In the genomic region with DNA sequence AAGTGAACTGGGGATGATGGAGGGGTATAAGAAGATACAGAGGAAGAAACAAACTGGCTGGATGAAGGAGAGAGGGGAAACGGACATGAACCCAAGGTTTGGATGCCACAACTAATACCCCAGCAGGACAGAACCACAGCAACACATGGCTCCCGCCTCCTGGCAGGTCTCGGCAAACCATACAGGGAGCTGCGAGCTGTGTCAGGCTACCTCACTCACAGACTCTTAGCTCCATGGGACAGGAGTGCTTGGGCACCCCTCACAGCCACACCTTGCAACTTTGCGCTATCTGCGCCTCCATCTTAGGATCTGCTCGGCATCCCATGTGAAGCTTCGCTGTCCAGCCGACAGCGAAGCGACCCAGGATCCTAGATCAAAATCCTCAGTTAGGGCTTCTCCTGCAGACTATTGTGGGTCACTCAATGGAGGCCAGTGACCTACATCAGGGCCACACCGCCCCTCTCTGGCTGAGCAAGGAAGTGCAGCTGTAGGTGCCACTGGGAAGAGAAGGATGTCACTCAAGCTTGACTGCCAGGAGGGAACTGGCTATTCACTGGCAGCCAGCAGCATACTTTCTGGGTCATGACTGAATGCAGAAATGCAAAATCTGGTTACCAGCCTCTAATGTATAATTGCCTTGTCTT, we compare ENCODE assay signal across 8 cellular contexts.
DNase-seq lines count a peak whose midpoint lies in the region; ATAC-seq and TF ChIP-seq lines count a peak whose summit lies in the region.

No MANE protein-coding gene starts in this region.

- WGBS in right lobe of liver (ENCODE audit: insufficient coverage, low coverage, low lambda C conversion rate, missing lambda C conversion rate), result 32% methylated on average over 8 of the region's 12 CpGs

- H3K4me1 ChIP-seq in SJCRH30 (no peaks in the 10 kb centered on the region), right lobe of liver (no peaks in the 10 kb centered on the region)

- TF ChIP-seq POLR2A in right lobe of liver (IDR thresholded peaks at IDR 0.05), result no peak

- TF ChIP-seq CTCF in LNCAP (IDR thresholded peaks at IDR 0.05), result peak; percentile 97
- peak; percentile 35 to 76 (median 56) for TF ChIP-seq CTCF in right lobe of liver (IDR thresholded peaks at IDR 0.05)

- ATAC-seq in right lobe of liver, result peak; percentile 75 to 92 (median 78)

- peak; percentile 37 for DNase-seq in activated gamma-delta T cell treated with Interleukin-2 at 50 U/mL for 16 hours
- no peak for DNase-seq in activated gamma-delta T cell (lab: John Stamatoyannopoulos, UW)
- DNase-seq in SJCRH30, result peak; percentile 59 to 82
- peak; percentile 64 for DNase-seq in dermis blood vessel endothelial cell
- DNase-seq in right lobe of liver, result peak; percentile 53 to 65 (median 60)
- peak; percentile 5 to 7 for DNase-seq in stimulated activated CD8-positive, alpha-beta memory T cell treated with anti-CD3 and anti-CD28 coated beads, Interleukin-4, amount 100 ng/mL, for 1 hour (ENCODE audit: low read depth in 2 of 2, low spot score in 1 of 2)
- no peak for DNase-seq in T1000 (lab: John Stamatoyannopoulos, UW)

- H3K27ac ChIP-seq in SJCRH30, result no peak overlapping the region
- no peak overlapping the region for H3K27ac ChIP-seq in right lobe of liver

- H3K27me3 ChIP-seq in SJCRH30 (no peaks in the 10 kb centered on the region), right lobe of liver (no peaks in the 10 kb centered on the region)

- intact Hi-C loops in right lobe of liver (cut with DNase I), result no loop called here

- H3K9me3 ChIP-seq in SJCRH30 (replicated peaks), result no peaks in the 10 kb centered on the region
- H3K9me3 ChIP-seq in right lobe of liver, result no peaks in the 10 kb centered on the region

- H3K36me3 ChIP-seq in SJCRH30, result no peaks in the 10 kb centered on the region
- H3K36me3 ChIP-seq in right lobe of liver, result no peaks in the 10 kb centered on the region

- H3K4me3 ChIP-seq in SJCRH30, result no peak overlapping the region
- no peak overlapping the region for H3K4me3 ChIP-seq in right lobe of liver

Comparison
In these comparisons a context has a peak if more than half of its experiments do, and no peak if none do; other contexts are left out.
1. DNase-seq: peak in activated gamma-delta T cell treated with Interleukin-2 at 50 U/mL for 16 hours (single experiment), SJCRH30 (2 of 2), dermis blood vessel endothelial cell (single experiment), right lobe of liver (3 of 3) and stimulated activated CD8-positive, alpha-beta memory T cell treated with anti-CD3 and anti-CD28 coated beads, Interleukin-4, amount 100 ng/mL, for 1 hour (2 of 2); none in activated gamma-delta T cell (single experiment) and T1000 (single experiment).